ENCODE assay signal across 21 cellular contexts in the genomic region with DNA sequence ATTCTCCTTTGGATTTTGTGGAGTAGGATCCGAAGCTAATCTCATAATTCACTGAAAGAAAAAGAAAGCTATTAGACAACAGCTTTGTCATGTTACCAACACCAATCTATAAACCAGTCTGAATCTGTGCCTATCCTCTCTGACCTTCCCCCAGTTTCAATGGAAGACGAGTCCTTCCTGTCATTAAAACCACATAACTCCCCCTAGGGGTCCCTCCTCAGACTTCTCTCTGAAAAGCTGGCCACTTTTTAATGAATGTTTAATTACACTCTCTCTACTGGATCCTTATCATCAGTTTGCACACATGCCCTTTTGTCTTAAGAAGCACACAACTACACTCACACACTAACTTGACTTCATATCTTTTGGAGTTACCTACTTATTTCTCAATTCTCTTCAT.
DNase-seq lines count a peak whose midpoint lies in the region; FAIRE-seq and TF ChIP-seq lines count a peak whose summit lies in the region.
"Had no signal": no experiment of that assay in that cellular context is flagged by ENCODE, and none has a peak within 500 bp of the region (broad histone marks: within the 10 kb centered on the region; RNA-seq: fewer than 3 reads in every experiment).

No MANE protein-coding gene starts in this region.

- H2BK12ac ChIP-seq in H9 (ENCODE audit: insufficient read length, low read depth, low read length): no peak overlapping the region

- TF ChIP-seq CTCF in H9 (conservative IDR thresholded peaks at IDR 0.05) (peak; percentile 47; the same call in 2 of the 3 replicates), endodermal cell (conservative IDR thresholded peaks at IDR 0.05) (peak; percentile 57)

- H3K27ac Mint-ChIP-seq in H9 (no peak overlapping the region), endodermal cell (no peak overlapping the region)
- H3K27ac Mint-ChIP-seq: CD4-positive, alpha-beta T cell had no signal

- H2BK120ac ChIP-seq in H9 (ENCODE audit: low read depth, low read length, poor library complexity, severe bottlenecking) (no peak overlapping the region), mesendoderm (ENCODE audit: low read depth, low read length) (no peak overlapping the region)

- H2BK15ac ChIP-seq in H9 (ENCODE audit: low read depth, low read length) (no peak overlapping the region), mesendoderm (replicated peaks; ENCODE audit: low read depth) (no peak overlapping the region)

- H3T11ph ChIP-seq in H9 (ENCODE audit: low read length): no peak overlapping the region

- H3K4me1 ChIP-seq in H9 (ENCODE audit: insufficient read depth, low read length) (no peaks in the 10 kb centered on the region), endodermal cell (ENCODE audit: control insufficient read depth, insufficient read depth, low read length) (no peaks in the 10 kb centered on the region), mesendoderm (ENCODE audit: control insufficient read depth, low read depth, low read length) (no peaks in the 10 kb centered on the region)
- H3K4me1 ChIP-seq: BLaER1, SJSA1 had no signal

- H3K14ac ChIP-seq in H9 (ENCODE audit: insufficient read depth, low read length): no peak overlapping the region

- no peaks in the 10 kb centered on the region for H3K79me2 ChIP-seq in H9 (ENCODE audit: insufficient read depth, low read length)
- no peaks in the 10 kb centered on the region for H3K79me2 ChIP-seq in mesendoderm (ENCODE audit: control insufficient read depth, insufficient read depth, low read length)

- H2AFZ ChIP-seq in H9 (ENCODE audit: low read length): no peak overlapping the region
- H2AFZ ChIP-seq: GM23248 had no signal

- H3K4me3 ChIP-seq in endodermal cell (ENCODE audit: low read length): no peak overlapping the region
- no peak overlapping the region for H3K4me3 ChIP-seq in mesendoderm (ENCODE audit: low read length)
- H3K4me3 ChIP-seq: BLaER1, GM23248, SJSA1 had no signal

- H3K27me3 Mint-ChIP-seq in H9 (ENCODE audit: low read depth) (no peaks in the 10 kb centered on the region), endodermal cell (ENCODE audit: insufficient read depth) (no peaks in the 10 kb centered on the region)

- H3K18ac ChIP-seq in H9 (ENCODE audit: insufficient read length, low read depth, low read length): no peak overlapping the region
- no peak overlapping the region for H3K18ac ChIP-seq in mesendoderm (ENCODE audit: low read length)

- H3K4ac ChIP-seq in H9 (ENCODE audit: low read depth, low read length) (no peak overlapping the region), mesendoderm (ENCODE audit: low read depth, low read length) (no peak overlapping the region)

- peaks cover 3 to 4% of the 10 kb centered on the region in 2 experiments for H3K4me1 Mint-ChIP-seq in H9
- no peaks in the 10 kb centered on the region for H3K4me1 Mint-ChIP-seq in endodermal cell

- no peaks in the 10 kb centered on the region for H3K36me3 ChIP-seq in endodermal cell (ENCODE audit: control insufficient read depth, insufficient read depth, low read length)
- no peaks in the 10 kb centered on the region for H3K36me3 ChIP-seq in mesendoderm (ENCODE audit: control insufficient read depth, insufficient read depth, low read length)
- H3K36me3 ChIP-seq: BLaER1, SJSA1 had no signal

- H3K9me3 ChIP-seq in H9 (ENCODE audit: control insufficient read depth, low read depth, low read length): no peaks in the 10 kb centered on the region
- no peaks in the 10 kb centered on the region for H3K9me3 ChIP-seq in endodermal cell (ENCODE audit: control insufficient read depth, low read length)
- H3K9me3 ChIP-seq: BLaER1, SJSA1 had no signal

- FAIRE-seq in GM19239 (lab: Jason Lieb, UNC): no peak
- FAIRE-seq: GM12891, RCC 7860 had no signal

- WGBS in H9 (ENCODE audit: extremely low coverage, insufficient read length, low lambda C conversion rate): no CpG with 5 or more reads among the region's 2 CpGs
- 80 to 100% methylated on average over 1 to 2 of the region's 2 CpGs for WGBS in endodermal cell (ENCODE audit: insufficient coverage in 1 of 2, insufficient read length in 1 of 2), 2 experiments
- no CpG with 5 or more reads among the region's 2 CpGs for WGBS in mesendoderm (ENCODE audit: extremely low coverage, insufficient coverage, low lambda C conversion rate)

- H3K27ac ChIP-seq in H9 (ENCODE audit: insufficient read length, low read depth, low read length) (no peak overlapping the region), endodermal cell (ENCODE audit: low read depth, low read length) (no peak overlapping the region), mesendoderm (ENCODE audit: low read depth, low read length) (no peak overlapping the region)
- H3K27ac ChIP-seq: BLaER1, GM23248, SJSA1 had no signal

- H3K4me3 Mint-ChIP-seq in H9 (no peak overlapping the region), endodermal cell (no peak overlapping the region)
- H3K4me3 Mint-ChIP-seq: CD4-positive, alpha-beta T cell had no signal

- H2BK20ac ChIP-seq in H9 (ENCODE audit: low read depth, low read length, poor library complexity, severe bottlenecking): no peak overlapping the region

- H3K36me3 Mint-ChIP-seq in H9 (ENCODE audit: insufficient read depth in 1 of 3, low read depth in 3 of 3): no peaks in the 10 kb centered on the region
- H3K36me3 Mint-ChIP-seq in endodermal cell (ENCODE audit: low read depth): no peaks in the 10 kb centered on the region

- H3K79me1 ChIP-seq in H9 (ENCODE audit: insufficient read depth, low read depth, low read length, poor library complexity, severe bottlenecking) (no peaks in the 10 kb centered on the region), mesendoderm (ENCODE audit: low read length) (no peaks in the 10 kb centered on the region)

- H3K23me2 ChIP-seq in H9 (ENCODE audit: insufficient read length, low read depth, low read length, poor library complexity, severe bottlenecking): no peaks in the 10 kb centered on the region

- H3K9me3 Mint-ChIP-seq in H9 (no peaks in the 10 kb centered on the region; a peak in 1 of 5 replicates), endodermal cell (peaks cover 7% of the 10 kb centered on the region)

- no peaks in the 10 kb centered on the region for H3K27me3 ChIP-seq in H9 (ENCODE audit: insufficient read depth, low read length)
- no peaks in the 10 kb centered on the region for H3K27me3 ChIP-seq in endodermal cell (ENCODE audit: control insufficient read depth, insufficient read depth, low read length, poor library complexity, severe bottlenecking)
- H3K27me3 ChIP-seq in mesendoderm (ENCODE audit: insufficient read depth, low read length, poor library complexity): no peaks in the 10 kb centered on the region
- H3K27me3 ChIP-seq: BLaER1, SJSA1 had no signal

- H2AK5ac ChIP-seq in H9 (ENCODE audit: insufficient read length, low read length): no peak overlapping the region
- no peak overlapping the region for H2AK5ac ChIP-seq in mesendoderm (ENCODE audit: low read length)

- H4K5ac ChIP-seq in H9 (ENCODE audit: insufficient read length, low read depth, low read length) (no peak overlapping the region), mesendoderm (ENCODE audit: low read length) (no peak overlapping the region)

- H4K8ac ChIP-seq in H9 (replicated peaks; ENCODE audit: insufficient read length, low read depth, low read length) (no peak overlapping the region), mesendoderm (ENCODE audit: low read depth, low read length) (no peak overlapping the region)

- H3K56ac ChIP-seq in H9 (ENCODE audit: insufficient read length, low read depth, low read length) (no peak overlapping the region), mesendoderm (ENCODE audit: low read length) (no peak overlapping the region)

- H2BK5ac ChIP-seq in H9 (ENCODE audit: insufficient read length, low read length) (no peak overlapping the region), mesendoderm (ENCODE audit: low read length) (no peak overlapping the region)

- no peak overlapping the region for H4K91ac ChIP-seq in H9 (ENCODE audit: insufficient read length, low read depth, low read length)

- H3K23ac ChIP-seq in H9 (ENCODE audit: insufficient read length, low read depth, low read length) (no peak overlapping the region), mesendoderm (ENCODE audit: low read length) (no peak overlapping the region)

- no peaks in the 10 kb centered on the region for H4K20me1 ChIP-seq in H9 (ENCODE audit: control insufficient read depth, insufficient read depth, insufficient read length)
- H4K20me1 ChIP-seq: BLaER1 had no signal

- no peak for DNase-seq in H9
- DNase-seq in NAMALWA (ENCODE audit: low spot score): peak; percentile 21
- no peak for DNase-seq in endodermal cell
- DNase-seq in mesendoderm: peak; percentile 32
- DNase-seq in GM19239 (ENCODE audit: insufficient read length, low spot score): no peak
- no peak for DNase-seq in activated naive CD4-positive, alpha-beta T cell (lab: John Stamatoyannopoulos, UW)
- DNase-seq in SIG-M5 treated with dmso at 0.1 percent for 504 hours (lab: John Stamatoyannopoulos, UW; ENCODE audit: unreplicated experiment): no peak
- DNase-seq: CD4-positive, alpha-beta T cell; COR-L47; DND-41; GM23248; KG1; NCI-H1105 treated with DMSO at 0.1 percent for 48 hours; NCI-H1694; NCI-H2081; NCI-H2171; NCI-H345 had no signal

- no peak overlapping the region for H3K4me2 ChIP-seq in H9 (ENCODE audit: insufficient read depth, insufficient read length, low read length)
- H3K4me2 ChIP-seq in mesendoderm (ENCODE audit: low read length): no peak overlapping the region
- H3K4me2 ChIP-seq: BLaER1 had no signal

- H3K9ac ChIP-seq in H9 (ENCODE audit: extremely low read depth, insufficient read length, low read length) (no peak overlapping the region), endodermal cell (ENCODE audit: extremely low read depth, low read length, poor library complexity, severe bottlenecking) (no peak overlapping the region), mesendoderm (ENCODE audit: low read length) (no peak overlapping the region)
- H3K9ac ChIP-seq: BLaER1, GM23248 had no signal

Comparison
In these comparisons a context has a peak if more than half of its experiments do, and no peak if none do; other contexts are left out.
1. DNase-seq: peak in NAMALWA (single experiment) and mesendoderm (single experiment); none in H9 (single experiment), endodermal cell (single experiment), GM19239 (single experiment), activated naive CD4-positive, alpha-beta T cell (0 of 4) and SIG-M5 treated with dmso at 0.1 percent for 504 hours (single experiment).